ENCODE assay signal across 8 cellular contexts in genomic region chr1:39159224-39160036, GRCh38. TPM values are rescaled to one million over a fixed set of nuclear protein-coding genes. Genes with fewer than 3 reads are reported as not detected.
A peak's percentile ranks its signal among the peaks of the same experiment; 100 is the strongest.
DNase-seq lines count a peak whose midpoint lies in the region; ATAC-seq and TF ChIP-seq lines count a peak whose summit lies in the region.
"Had no signal": no experiment of that assay in that cellular context is flagged by ENCODE, and none has a peak within 500 bp of the region (broad histone marks: within the 10 kb centered on the region; RNA-seq: fewer than 3 reads in every experiment).

No MANE protein-coding gene starts in this region.

- H3K4me1 Mint-ChIP-seq in brain: peaks cover 68% of the 10 kb centered on the region
- peaks cover 0 to 4% (median under 1%) of the 10 kb centered on the region in 4 donors for H3K4me1 Mint-ChIP-seq in CD4-positive, alpha-beta memory T cell

- H3K27me3 Mint-ChIP-seq in brain: no peaks in the 10 kb centered on the region
- peaks cover 4% of the 10 kb centered on the region in 2 donors for H3K27me3 Mint-ChIP-seq in CD4-positive, alpha-beta memory T cell

- CTCF ChIA-PET in CD4-positive, alpha-beta memory T cell (lab: Charles Lee; ENCODE audit: partially characterized antibody): interaction anchor here (1.4 kb wide), 1 partner anchor 60 kb away, joined by 4 read pairs; no protein-coding TSS in a partner anchor

- peaks cover 39% of the 10 kb centered on the region for H3K36me3 Mint-ChIP-seq in brain
- no peaks in the 10 kb centered on the region for H3K36me3 Mint-ChIP-seq in CD4-positive, alpha-beta memory T cell

- peak overlapping the region; percentile 66 for H3K9ac ChIP-seq in HUES48 (ENCODE audit: low read depth, low read length)

- H3K36me3 ChIP-seq in HUES48 (ENCODE audit: control insufficient read depth, insufficient read depth, low read length) (no peaks in the 10 kb centered on the region), thoracic aorta (no peaks in the 10 kb centered on the region)
- H3K36me3 ChIP-seq in CD4-positive, alpha-beta memory T cell (ENCODE audit: insufficient read depth, low read length): no peaks in the 10 kb centered on the region

- POLR2A ChIA-PET in CD4-positive, alpha-beta memory T cell (lab: Charles Lee; ENCODE audit: partially characterized antibody): no interaction called here

- H3K9me3 Mint-ChIP-seq in brain: no peaks in the 10 kb centered on the region
- no peaks in the 10 kb centered on the region for H3K9me3 Mint-ChIP-seq in CD4-positive, alpha-beta memory T cell
- H3K9me3 Mint-ChIP-seq: activated CD4-positive, alpha-beta memory T cell treated with anti-CD3 and anti-CD28 coated beads, Interleukin-2, amount 10 ng/mL, durations not matched to agents 7 days and 5 days had no signal

- H3K4me1 ChIP-seq in HUES48 (ENCODE audit: control insufficient read depth, insufficient read depth, low read length) (peaks cover 70% of the 10 kb centered on the region), thoracic aorta (ENCODE audit: control insufficient read depth in 1 of 2, low read depth in 2 of 2) (peaks cover 37 to 75% of the 10 kb centered on the region in 2 donors)
- no peaks in the 10 kb centered on the region for H3K4me1 ChIP-seq in CD4-positive, alpha-beta memory T cell (ENCODE audit: insufficient read depth, low read length)

- peak overlapping the region in 4 of 5 experiments; percentile 32 to 76 (median 71) for H3K4me3 Mint-ChIP-seq in brain
- H3K4me3 Mint-ChIP-seq in CD4-positive, alpha-beta memory T cell: no peak overlapping the region
- H3K4me3 Mint-ChIP-seq: activated CD4-positive, alpha-beta memory T cell treated with anti-CD3 and anti-CD28 coated beads, Interleukin-2, amount 10 ng/mL, durations not matched to agents 7 days and 5 days had no signal

- peak overlapping the region; percentile 56 to 97 (median 89) for H3K27ac Mint-ChIP-seq in brain
- peak overlapping the region in 1 of 7 donors; percentile 32 for H3K27ac Mint-ChIP-seq in CD4-positive, alpha-beta memory T cell
- H3K27ac Mint-ChIP-seq: activated CD4-positive, alpha-beta memory T cell treated with anti-CD3 and anti-CD28 coated beads, Interleukin-2, amount 10 ng/mL, durations not matched to agents 7 days and 5 days had no signal

- H3K4me3 ChIP-seq in HUES48 (ENCODE audit: low read depth, low read length) (peak overlapping the region; percentile 50), thoracic aorta (no peak overlapping the region)
- H3K4me3 ChIP-seq in CD4-positive, alpha-beta memory T cell (ENCODE audit: low read length in 2 of 2): no peak overlapping the region

- H3K27me3 ChIP-seq in HUES48 (ENCODE audit: control insufficient read depth, insufficient read depth, low read length) (no peaks in the 10 kb centered on the region), thoracic aorta (replicated peaks; ENCODE audit: insufficient read depth) (no peaks in the 10 kb centered on the region)
- no peaks in the 10 kb centered on the region for H3K27me3 ChIP-seq in CD4-positive, alpha-beta memory T cell (ENCODE audit: insufficient read depth, low read length)

- intact Hi-C loops in CD4-positive, alpha-beta memory T cell (cut with micrococcal nuclease): no loop called here

- DNase-seq in kidney glomerular epithelial cell (lab: John Stamatoyannopoulos, UW) (peak; percentile 72), thoracic aorta (ENCODE audit: low spot score) (no peak), HuH-7 (ENCODE audit: low spot score) (no peak)
- DNase-seq in CD4-positive, alpha-beta memory T cell: no peak
- no peak for DNase-seq in activated effector memory CD4-positive, alpha-beta T cell treated with anti-CD3 and anti-CD28 coated beads, Interleukin-2, amount 50 U/mL, for 16 hours
- DNase-seq: activated CD4-positive, alpha-beta memory T cell treated with anti-CD3 and anti-CD28 coated beads, Interleukin-2, amount 10 ng/mL, durations not matched to agents 7 days and 5 days had no signal

- no peak for ATAC-seq in thoracic aorta (ENCODE audit: insufficient number of reproducible peaks, low FRiP score, low read depth)

- H3K27ac ChIP-seq in HUES48 (ENCODE audit: low read depth, low read length) (peak overlapping the region; percentile 93), thoracic aorta (peak overlapping the region; percentile 58 to 68)
- no peak overlapping the region for H3K27ac ChIP-seq in CD4-positive, alpha-beta memory T cell (ENCODE audit: low read depth, low read length)

- no peaks in the 10 kb centered on the region for H3K9me3 ChIP-seq in HUES48 (ENCODE audit: control insufficient read depth, insufficient read depth, low read length)
- H3K9me3 ChIP-seq in thoracic aorta: no peaks in the 10 kb centered on the region
- H3K9me3 ChIP-seq in CD4-positive, alpha-beta memory T cell (ENCODE audit: control insufficient read depth in 1 of 2, low read length in 2 of 2): no peaks in the 10 kb centered on the region

- TF ChIP-seq CTCF in brain (conservative IDR thresholded peaks at IDR 0.05) (no peak), thoracic aorta (IDR thresholded peaks at IDR 0.05) (no peak)

RNA-seq across cellular contexts. Expression of gene MACF1, which starts 45.1 kb away (rescaled TPM):
- polyA plus RNA-seq in brain (ENCODE audit: insufficient read depth, low read depth, low replicate concordance): 79.3 TPM
- total RNA-seq in thoracic aorta: 100 to 1,000 TPM; 604 to 650 TPM
- 100 to 1,000 TPM; 329 to 387 TPM for total RNA-seq in CD4-positive, alpha-beta memory T cell
- polyA plus RNA-seq in CD4-positive, alpha-beta memory T cell: 100 to 1,000 TPM in 1 of 2 donors, 1 to 10 TPM in 1; 6.8 to 114 TPM

Comparison
In these comparisons a context has a peak if more than half of its experiments do, and no peak if none do; other contexts are left out.
1. H3K4me3 Mint-ChIP-seq: peak in brain (4 of 5); none in CD4-positive, alpha-beta memory T cell (0 of 8).